ENCODE assay signal across 13 cellular contexts in genomic region chr19:19068659-19069509, GRCh38. TPM values are rescaled to one million over a fixed set of nuclear protein-coding genes. Genes with fewer than 3 reads are reported as not detected.
DNase-seq lines count a peak whose midpoint lies in the region; ATAC-seq and TF ChIP-seq lines count a peak whose summit lies in the region.
"Had no signal": no experiment of that assay in that cellular context is flagged by ENCODE, and none has a peak within 500 bp of the region (broad histone marks: within the 10 kb centered on the region; RNA-seq: fewer than 3 reads in every experiment).

No MANE protein-coding gene starts in this region.

- intact Hi-C loops in esophagus muscularis mucosa (cut with DNase I): no loop called here

- DNase-seq in esophagus muscularis mucosa (ENCODE audit: extremely low spot score): no peak
- DNase-seq in pons (ENCODE audit: low spot score): peak; percentile 12
- DNase-seq in mesenteric fat pad (ENCODE audit: low spot score): no peak
- DNase-seq in DMS79 (lab: John Stamatoyannopoulos, UW): no peak
- DNase-seq in NCI-H2171 treated with DMSO at 0.1 percent for 48 hours (lab: John Stamatoyannopoulos, UW): no peak
- DNase-seq: islet precursor cell, NCI-H2081 treated with DMSO at 0.1 percent for 48 hours had no signal

- no peak overlapping the region for H2AFZ ChIP-seq in Loucy (ENCODE audit: low read length)

- H3K36me3 ChIP-seq in DOHH2 (ENCODE audit: control insufficient read depth, low read length) (peaks cover 3% of the 10 kb centered on the region; the same call in 1 of the 2 replicates), Loucy (ENCODE audit: insufficient read depth, low read length) (no peaks in the 10 kb centered on the region), esophagus muscularis mucosa (peaks cover 0 to under 1% (median 0%) of the 10 kb centered on the region in 4 donors)
- H3K36me3 ChIP-seq: neutrophil had no signal

- H4K20me1 ChIP-seq in DOHH2 (ENCODE audit: control insufficient read depth, insufficient read depth, low read depth, low read length) (no peaks in the 10 kb centered on the region), Loucy (ENCODE audit: insufficient read depth, low read length, poor library complexity, severe bottlenecking) (peaks cover 3% of the 10 kb centered on the region)

- peak overlapping the region; percentile 55 for H3K4me2 ChIP-seq in DOHH2 (ENCODE audit: low read length)
- H3K4me2 ChIP-seq in Loucy (ENCODE audit: low read depth, low read length, poor library complexity, severe bottlenecking): peak overlapping the region; percentile 33
- H3K4me2 ChIP-seq: smooth muscle cell had no signal

- peaks cover 25% of the 10 kb centered on the region for H3F3A ChIP-seq in DOHH2 (ENCODE audit: control insufficient read depth, insufficient read depth)
- H3F3A ChIP-seq in Loucy (ENCODE audit: low read depth): 0 out of 2 replicates have a peak, but pooled peaks cover 4% of the 10 kb centered on the region

- TF ChIP-seq CTCF in DOHH2 (IDR thresholded peaks at IDR 0.05; ENCODE audit: low read depth, low read length, poor library complexity, severe bottlenecking): no peak
- TF ChIP-seq CTCF in Loucy (conservative IDR thresholded peaks at IDR 0.05; ENCODE audit: low read length): no peak
- no peak for TF ChIP-seq CTCF in esophagus muscularis mucosa (IDR thresholded peaks at IDR 0.05)

- H3K9me2 ChIP-seq in DOHH2 (replicated peaks; ENCODE audit: control insufficient read depth, low read length) (no peaks in the 10 kb centered on the region), Loucy (replicated peaks; ENCODE audit: low read depth, low read length) (no peaks in the 10 kb centered on the region)

- ATAC-seq in SK-N-SH treated with all-trans-retinoic acid at 6 μM for 48 hours: no peak
- ATAC-seq: activated T-helper 17 cell treated with anti-CD3 and anti-CD28 coated beads, Interleukin-2, amount 50 U/mL, for 72 hours had no signal

- H3K9ac ChIP-seq in Loucy (ENCODE audit: low read depth, low read length, poor library complexity, severe bottlenecking): peak overlapping the region; percentile 52

- TF ChIP-seq POLR2A in esophagus muscularis mucosa (IDR thresholded peaks at IDR 0.05; ENCODE audit: low read depth): no peak

- H3K9me3 ChIP-seq in DOHH2 (ENCODE audit: control insufficient read depth, insufficient read depth, low read length) (no peaks in the 10 kb centered on the region), Loucy (ENCODE audit: insufficient read depth, low read depth, low read length) (no peaks in the 10 kb centered on the region), esophagus muscularis mucosa (no peaks in the 10 kb centered on the region)
- H3K9me3 ChIP-seq: neutrophil had no signal

- WGBS in esophagus muscularis mucosa: 71% methylated on average over 9 of the region's 9 CpGs

- H3K4me1 ChIP-seq in DOHH2 (ENCODE audit: control insufficient read depth, low read length) (peaks cover 52% of the 10 kb centered on the region), Loucy (ENCODE audit: insufficient read depth, low read length, poor library complexity, severe bottlenecking) (peaks cover 34% of the 10 kb centered on the region), esophagus muscularis mucosa (peaks cover 32 to 46% (median 34%) of the 10 kb centered on the region in 4 donors)

- no peak for TF ChIP-seq EP300 in esophagus muscularis mucosa (IDR thresholded peaks at IDR 0.05)

- H3K4me3 ChIP-seq in DOHH2 (ENCODE audit: low read length) (peak overlapping the region; percentile 29), Loucy (ENCODE audit: low read length, poor library complexity, severe bottlenecking) (no peak overlapping the region), esophagus muscularis mucosa (no peak overlapping the region)
- H3K4me3 ChIP-seq: smooth muscle cell had no signal

- H3K27me3 ChIP-seq in DOHH2 (ENCODE audit: control insufficient read depth, low read length) (no peaks in the 10 kb centered on the region), Loucy (ENCODE audit: insufficient read depth, low read length, poor library complexity, severe bottlenecking) (no peaks in the 10 kb centered on the region), esophagus muscularis mucosa (no peaks in the 10 kb centered on the region)
- H3K27me3 ChIP-seq: neutrophil had no signal

- H3K27ac ChIP-seq in DOHH2 (ENCODE audit: low read depth, low read length): peak overlapping the region; percentile 69
- H3K27ac ChIP-seq in esophagus muscularis mucosa (replicated peaks in 1 of 4): peak overlapping the region in 3 of 4 donors; percentile 13 to 50 (median 38)
- H3K27ac ChIP-seq: neutrophil had no signal

- H3K79me2 ChIP-seq in DOHH2 (ENCODE audit: control insufficient read depth, low read length) (peaks cover 60% of the 10 kb centered on the region), Loucy (ENCODE audit: insufficient read depth, low read length) (peaks cover 39% of the 10 kb centered on the region)

TF ChIP-seq in SK-N-SH treated with all-trans-retinoic acid at 6 μM for 48 hours, 23 proteins besides CTCF, POLR2A, EP300 and RAD21:
- TF ChIP-seq GLIS3 (CRISPR knock-in tag; IDR thresholded peaks at IDR 0.05) (no peak), ARNTL (CRISPR knock-in tag; IDR thresholded peaks at IDR 0.05; ENCODE audit: borderline replicate concordance, low read depth) (no peak), ISL1 (CRISPR knock-in tag; IDR thresholded peaks at IDR 0.05) (no peak), PPARA (CRISPR knock-in tag; IDR thresholded peaks at IDR 0.05; ENCODE audit: borderline replicate concordance) (no peak), TOX (CRISPR knock-in tag; IDR thresholded peaks at IDR 0.05; ENCODE audit: borderline replicate concordance) (no peak), OSR1 (CRISPR knock-in tag; IDR thresholded peaks at IDR 0.05) (no peak), ESRRG (CRISPR knock-in tag; IDR thresholded peaks at IDR 0.05) (no peak), TSHZ2 (CRISPR knock-in tag; IDR thresholded peaks at IDR 0.05) (no peak), ZFP3 (CRISPR knock-in tag; IDR thresholded peaks at IDR 0.05) (no peak), RARB (CRISPR knock-in tag; IDR thresholded peaks at IDR 0.05) (no peak), ZC3H10 (CRISPR knock-in tag; IDR thresholded peaks at IDR 0.05) (no peak), TCF4 (CRISPR knock-in tag; IDR thresholded peaks at IDR 0.05; ENCODE audit: borderline replicate concordance) (no peak), PATZ1 (CRISPR knock-in tag; IDR thresholded peaks at IDR 0.05; ENCODE audit: borderline replicate concordance) (no peak)
TF ChIP-seq in SK-N-SH treated with all-trans-retinoic acid at 6 μM for 48 hours: peak in this region for 0.

RNA-seq across cellular contexts. Expression of gene SLC25A42, which starts 5.1 kb away (rescaled TPM):
- 10 to 100 TPM; 11.2 to 16.8 (median 13.8) TPM for total RNA-seq in esophagus muscularis mucosa
- 8.4 TPM for total RNA-seq in mesenteric fat pad

RNA-seq across cellular contexts. Expression of gene ARMC6, which starts 35.5 kb away (rescaled TPM):
- 10 to 100 TPM; 16.2 to 25.8 (median 20.4) TPM for total RNA-seq in esophagus muscularis mucosa
- total RNA-seq in mesenteric fat pad: 18.1 TPM

RNA-seq across cellular contexts. Expression of gene SUGP2, which starts 35.6 kb away (rescaled TPM):
- 10 to 100 TPM; 23.1 to 45.7 (median 32.0) TPM for total RNA-seq in esophagus muscularis mucosa
- 58.8 TPM for total RNA-seq in mesenteric fat pad
